In genomic region chr2:187397870-187398269, GRCh38 we compare ENCODE assay signal across 18 cellular contexts.
DNase-seq lines count a peak whose midpoint lies in the region; ATAC-seq, FAIRE-seq and TF ChIP-seq lines count a peak whose summit lies in the region.
"Had no signal": no experiment of that assay in that cellular context is flagged by ENCODE, and none has a peak within 500 bp of the region (broad histone marks: within the 10 kb centered on the region; RNA-seq: fewer than 3 reads in every experiment).

No MANE protein-coding gene starts in this region.

- CTCF ChIA-PET in HEK293T (lab: Yijun Ruan, JAX) = no interaction called here

- DNase-seq in NCI-H748 (lab: John Stamatoyannopoulos, UW; ENCODE audit: unreplicated experiment) = peak; percentile 13
- DNase-seq in NCI-H748 treated with DMSO at 0.1 percent for 48 hours (lab: John Stamatoyannopoulos, UW) = no peak
- peak; percentile 44 for DNase-seq in NCI-H1105 (lab: John Stamatoyannopoulos, UW)
- DNase-seq in SW 1271 (lab: John Stamatoyannopoulos, UW) = no peak
- no peak for DNase-seq in HEK293T (ENCODE audit: extremely low spot score)
- DNase-seq: 8988T; CD8-positive, alpha-beta T cell; DMS 273 treated with DMSO at 0.1 percent for 48 hours; DMS53; DND-41; EL; GM23248; IMR-90 had no signal

- peak; percentile 60 for FAIRE-seq in endometrium (lab: Jason Lieb, UNC)
- FAIRE-seq: GM12878, GM19239, HTR-8/SVneo had no signal

- ATAC-seq in GM19463 (IDR thresholded peaks at IDR 0.05; ENCODE audit: unreplicated experiment) = no peak
- ATAC-seq: CD8-positive, alpha-beta T cell; GM12878 had no signal

- POLR2A ChIA-PET in HEK293T (lab: Yijun Ruan, JAX) = no interaction called here

TF ChIP-seq in HEK293T, 16 proteins besides CTCF, POLR2A, EP300 and RAD21:
- no peak for TF ChIP-seq SUZ12 (IDR thresholded peaks at IDR 0.05)
- no peak for TF ChIP-seq LEF1 (IDR thresholded peaks at IDR 0.05; ENCODE audit: borderline replicate concordance)
- TF ChIP-seq NFRKB (IDR thresholded peaks at IDR 0.05) = no peak
- no peak for TF ChIP-seq TARDBP (IDR thresholded peaks at IDR 0.05)
- no peak for TF ChIP-seq FOXM1 (IDR thresholded peaks at IDR 0.05; ENCODE audit: borderline replicate concordance)
- no peak for TF ChIP-seq CTBP1 (IDR thresholded peaks at IDR 0.05; ENCODE audit: borderline replicate concordance)
- TF ChIP-seq PKNOX1 (IDR thresholded peaks at IDR 0.05) = no peak
- no peak for TF ChIP-seq FOXA1 (IDR thresholded peaks at IDR 0.05)
- TF ChIP-seq HDGF (IDR thresholded peaks at IDR 0.05; ENCODE audit: borderline replicate concordance) = no peak

Comparison
In these comparisons a context has a peak if more than half of its experiments do, and no peak if none do; other contexts are left out.
1. DNase-seq: peak in NCI-H748 (single experiment) and NCI-H1105 (single experiment); none in NCI-H748 treated with DMSO at 0.1 percent for 48 hours (single experiment), SW 1271 (0 of 2) and HEK293T (single experiment).